8 cellular contexts compared by ENCODE assay signal in genomic region chr1:31663622-31664452, GRCh38. TPM values are rescaled to one million over a fixed set of nuclear protein-coding genes. Genes with fewer than 3 reads are reported as not detected.
DNase-seq lines count a peak whose midpoint lies in the region; ATAC-seq and TF ChIP-seq lines count a peak whose summit lies in the region.

No MANE protein-coding gene starts in this region.

- ATAC-seq in HG03571 (IDR thresholded peaks at IDR 0.05; ENCODE audit: unreplicated experiment): no peak

- H3K36me3 ChIP-seq in esophagus muscularis mucosa: peaks cover 0 to 48% (median 8%) of the 10 kb centered on the region in 4 donors
- peaks cover 0 to 68% (median 3%) of the 10 kb centered on the region in 3 donors for H3K36me3 ChIP-seq in tibial artery

- no peaks in the 10 kb centered on the region for H3K27me3 ChIP-seq in esophagus muscularis mucosa
- H3K27me3 ChIP-seq in tibial artery: no peaks in the 10 kb centered on the region

- H3K4me1 ChIP-seq in esophagus muscularis mucosa (peaks cover 13 to 51% (median 38%) of the 10 kb centered on the region in 4 donors), tibial artery (peaks cover 0 to 38% (median 32%) of the 10 kb centered on the region in 4 donors)

- H3K27ac Mint-ChIP-seq in neural crest cell (ENCODE audit: unreplicated experiment): no peak overlapping the region

- H3K4me3 ChIP-seq in esophagus muscularis mucosa: no peak overlapping the region
- H3K4me3 ChIP-seq in tibial artery: no peak overlapping the region

- H3K9me3 Mint-ChIP-seq in neural crest cell: no peaks in the 10 kb centered on the region

- no peak for TF ChIP-seq EP300 in esophagus muscularis mucosa (IDR thresholded peaks at IDR 0.05)

- DNase-seq in SHP77 (lab: John Stamatoyannopoulos, UW) (peak; percentile 29 to 47), SHP77 treated with DMSO at 0.1 percent for 48 hours (lab: John Stamatoyannopoulos, UW) (no peak), NCI-H69 (lab: John Stamatoyannopoulos, UW) (peak; percentile 44), activated T-cell treated with anti-CD3 and anti-CD28 coated beads for 1 hour (ENCODE audit: low read depth) (peak; percentile 52), esophagus muscularis mucosa (ENCODE audit: extremely low spot score) (no peak), neural crest cell (ENCODE audit: low read depth, low spot score) (peak; percentile 85), tibial artery (peak in 1 of 2 donors; percentile 59)

- no peaks in the 10 kb centered on the region for H3K36me3 Mint-ChIP-seq in neural crest cell (ENCODE audit: low read depth)

- H3K4me1 Mint-ChIP-seq in neural crest cell: no peaks in the 10 kb centered on the region

- H3K27ac ChIP-seq in esophagus muscularis mucosa (replicated peaks in 1 of 4) (peak overlapping the region in 1 of 4 donors; percentile 2), tibial artery (peak overlapping the region in 1 of 2 donors; percentile 49)

- H3K9me3 ChIP-seq in esophagus muscularis mucosa (no peaks in the 10 kb centered on the region), tibial artery (no peaks in the 10 kb centered on the region)

- 44% methylated on average over 8 of the region's 9 CpGs for WGBS in esophagus muscularis mucosa

- TF ChIP-seq CTCF in esophagus muscularis mucosa (IDR thresholded peaks at IDR 0.05): peak; percentile 94 to 99 (median 98)
- peak; percentile 88 for TF ChIP-seq CTCF in neural crest cell (conservative IDR thresholded peaks at IDR 0.05)
- peak; percentile 90 to 97 for TF ChIP-seq CTCF in tibial artery (IDR thresholded peaks at IDR 0.05)

- TF ChIP-seq POLR2A in esophagus muscularis mucosa (IDR thresholded peaks at IDR 0.05; ENCODE audit: low read depth): no peak

- H3K27me3 Mint-ChIP-seq in neural crest cell (ENCODE audit: low read depth): peaks cover 3% of the 10 kb centered on the region

- intact Hi-C loops in esophagus muscularis mucosa (cut with DNase I) (loop anchor here (1.0 to 10.0 kb wide), 4 partner anchors 51 to 301 kb away; no protein-coding TSS in a partner anchor), tibial artery (cut with DNase I; ENCODE audit: low total_unique reads) (loop anchor here (2.0 to 10.0 kb wide), 5 partner anchors 43 to 411 kb away; partner anchors contain the start of gene TMEM39B)

- no peak overlapping the region for H3K4me3 Mint-ChIP-seq in neural crest cell

RNA-seq across cellular contexts. Expression of gene PEF1, which starts 19.2 kb away (rescaled TPM):
- 100 to 1,000 TPM in 1 of 4 donors, 10 to 100 TPM in 3; 61.5 to 101 (median 92.9) TPM for total RNA-seq in esophagus muscularis mucosa
- 49.0 and 52.4 TPM in 2 replicates for total RNA-seq in neural crest cell

RNA-seq across cellular contexts. Expression of gene COL16A1, which starts 40.0 kb away (rescaled TPM):
- total RNA-seq in esophagus muscularis mucosa: 10 to 100 TPM; 35.1 to 62.7 (median 47.6) TPM
- 0.72 and 0.80 TPM in 2 replicates for total RNA-seq in neural crest cell

RNA-seq across cellular contexts. Expression of gene HCRTR1, which starts 46.3 kb away (rescaled TPM):
- total RNA-seq in esophagus muscularis mucosa (1 to 10 TPM in 2 of 4 donors, under 1 TPM in 1, not detected in 1; 0.45 to 1.8 (median 1.7) TPM), neural crest cell (0.23 TPM in 1 of 2 replicates, not detected in the other)

Comparison
In these comparisons a context has a peak if more than half of its experiments do, and no peak if none do; other contexts are left out.
1. DNase-seq: peak in SHP77 (2 of 2), NCI-H69 (single experiment), activated T-cell treated with anti-CD3 and anti-CD28 coated beads for 1 hour (single experiment) and neural crest cell (single experiment); none in SHP77 treated with DMSO at 0.1 percent for 48 hours (single experiment) and esophagus muscularis mucosa (single experiment).
2. RNA of gene COL16A1, which starts 40.0 kb away (total RNA-seq): 35.1 to 62.7 TPM in esophagus muscularis mucosa; 0.72 to 0.80 TPM in neural crest cell; every median in the first group is over 10 times any median in the second.
3. Peak in every context shown above with its lines, with median percentiles within 50 percentile points of each other: CTCF ChIP-seq.